Comparison of ENCODE assay signal across 8 cellular contexts in genomic region chr16:15644306-15644961, GRCh38. TPM values are rescaled to one million over a fixed set of nuclear protein-coding genes. Genes with fewer than 3 reads are reported as not detected.
DNase-seq lines count a peak whose midpoint lies in the region; ATAC-seq and TF ChIP-seq lines count a peak whose summit lies in the region.

No MANE protein-coding gene starts in this region.

- BruUV-seq in OCI-LY7 (replicated peaks; lab: Mats Ljungman, UMichigan), result no TSS peak

- peaks cover 4% of the 10 kb centered on the region for H3K36me3 Mint-ChIP-seq in stimulated activated naive CD8-positive, alpha-beta T cell treated with anti-CD3 and anti-CD28 coated beads, Interleukin-15, Interleukin-2, amounts not matched to agents 100 ng/mL and 50 ng/mL, for 24 hours (ENCODE audit: low read depth)
- no peaks in the 10 kb centered on the region for H3K36me3 Mint-ChIP-seq in endothelial cell (ENCODE audit: low read depth, unreplicated experiment)

- ATAC-seq in stimulated activated naive CD8-positive, alpha-beta T cell treated with anti-CD3 and anti-CD28 coated beads, Interleukin-15, Interleukin-2, amounts not matched to agents 100 U/mL and 50 U/mL, for 24 hours, result no peak
- ATAC-seq in aorta (ENCODE audit: low FRiP score), result no peak

- intact Hi-C loops in OCI-LY7 (cut with micrococcal nuclease; ENCODE audit: unreplicated experiment) (loop anchor here (10.0 kb wide), 1 partner anchor 460 kb away; no protein-coding TSS in a partner anchor), aorta (cut with DNase I) (loop anchor here in 1 of 2 donors (5.0 kb wide), 1 partner anchor 548 kb away; no protein-coding TSS in a partner anchor)

- H2AFZ ChIP-seq in OCI-LY7 (ENCODE audit: low read length), result peak overlapping the region; percentile 78; the same call in 1 of the 2 replicates

- DNase-seq in stimulated activated naive CD8-positive, alpha-beta T cell treated with anti-CD3 and anti-CD28 coated beads, Interleukin-15, Interleukin-2, amounts not matched to agents 100 U/mL and 50 U/mL, for 24 hours, result no peak
- peak; percentile 18 for DNase-seq in OCI-LY7 (ENCODE audit: low spot score)
- DNase-seq in fibroblast of gingiva (ENCODE audit: low read depth), result peak; percentile 7
- DNase-seq in aorta, result no peak
- no peak for DNase-seq in central memory CD4-positive, alpha-beta T cell
- DNase-seq in endothelial cell (ENCODE audit: low spot score), result no peak
- no peak for DNase-seq in activated gamma-delta T cell (lab: John Stamatoyannopoulos, UW)

- 66 to 69% methylated on average over 9 of the region's 9 CpGs for WGBS in aorta, 2 donors

- TF ChIP-seq CTCF in OCI-LY7 (conservative IDR thresholded peaks at IDR 0.05; ENCODE audit: low read length) (no peak), endothelial cell (IDR thresholded peaks at IDR 0.05; ENCODE audit: unreplicated experiment) (no peak)

- peaks cover 30% of the 10 kb centered on the region for H3K79me2 ChIP-seq in OCI-LY7 (ENCODE audit: insufficient read depth, low read depth, low read length)

- peak overlapping the region; percentile 86 for H3K4me2 ChIP-seq in OCI-LY7 (ENCODE audit: low read length)

- peak overlapping the region; percentile 97 for H3K27ac Mint-ChIP-seq in stimulated activated naive CD8-positive, alpha-beta T cell treated with anti-CD3 and anti-CD28 coated beads, Interleukin-15, Interleukin-2, amounts not matched to agents 100 ng/mL and 50 ng/mL, for 24 hours
- no peak overlapping the region for H3K27ac Mint-ChIP-seq in endothelial cell (ENCODE audit: unreplicated experiment)

- CTCF ChIA-PET in OCI-LY7 (lab: Charles Lee; ENCODE audit: unreplicated experiment), result no interaction called here

- H3K9me3 ChIP-seq in OCI-LY7 (ENCODE audit: low read length), result no peaks in the 10 kb centered on the region
- no peaks in the 10 kb centered on the region for H3K9me3 ChIP-seq in aorta (ENCODE audit: control insufficient read depth, low read length)

- H3K9me2 ChIP-seq in OCI-LY7 (ENCODE audit: insufficient read depth, low read length), result no peaks in the 10 kb centered on the region

- H3K27ac ChIP-seq in OCI-LY7 (ENCODE audit: low read depth, low read length, poor library complexity, severe bottlenecking) (peak overlapping the region; percentile 89), aorta (ENCODE audit: low read depth in 1 of 2, low read length in 2 of 2) (no peak overlapping the region)

- H3K9me3 Mint-ChIP-seq in stimulated activated naive CD8-positive, alpha-beta T cell treated with anti-CD3 and anti-CD28 coated beads, Interleukin-15, Interleukin-2, amounts not matched to agents 100 ng/mL and 50 ng/mL, for 24 hours, result no peaks in the 10 kb centered on the region
- no peaks in the 10 kb centered on the region for H3K9me3 Mint-ChIP-seq in endothelial cell (ENCODE audit: unreplicated experiment)

- peaks cover 55% of the 10 kb centered on the region for H3K4me1 Mint-ChIP-seq in stimulated activated naive CD8-positive, alpha-beta T cell treated with anti-CD3 and anti-CD28 coated beads, Interleukin-15, Interleukin-2, amounts not matched to agents 100 ng/mL and 50 ng/mL, for 24 hours (ENCODE audit: low read depth)
- H3K4me1 Mint-ChIP-seq in endothelial cell (ENCODE audit: unreplicated experiment), result peaks cover 10% of the 10 kb centered on the region

- POLR2A ChIA-PET in OCI-LY7 (lab: Charles Lee), result interaction anchor here (1.0 to 2.6 kb wide), 2 partner anchors 10 to 14 kb away, joined by 3 to 12 read pairs; no protein-coding TSS in a partner anchor

- H3K4me3 Mint-ChIP-seq in stimulated activated naive CD8-positive, alpha-beta T cell treated with anti-CD3 and anti-CD28 coated beads, Interleukin-15, Interleukin-2, amounts not matched to agents 100 ng/mL and 50 ng/mL, for 24 hours, result peak overlapping the region; percentile 92
- no peak overlapping the region for H3K4me3 Mint-ChIP-seq in endothelial cell (ENCODE audit: unreplicated experiment)

- H3K27me3 ChIP-seq in aorta (ENCODE audit: control insufficient read depth in 1 of 2, insufficient read depth in 2 of 2, low read length in 1 of 2), result no peaks in the 10 kb centered on the region

- H3K4me1 ChIP-seq in OCI-LY7 (ENCODE audit: insufficient read depth, low read length, poor library complexity, severe bottlenecking) (peaks cover 61% of the 10 kb centered on the region), aorta (ENCODE audit: control insufficient read depth in 1 of 2, insufficient read depth in 2 of 2, low read length in 2 of 2) (peaks cover 0 to 2% of the 10 kb centered on the region in 2 donors)

- H3K4me3 ChIP-seq in OCI-LY7 (ENCODE audit: low read depth, low read length, poor library complexity, severe bottlenecking) (peak overlapping the region; percentile 89), aorta (ENCODE audit: low read length in 2 of 2) (peak overlapping the region in 1 of 2 donors; percentile 57)

- H3K27me3 Mint-ChIP-seq in stimulated activated naive CD8-positive, alpha-beta T cell treated with anti-CD3 and anti-CD28 coated beads, Interleukin-15, Interleukin-2, amounts not matched to agents 100 ng/mL and 50 ng/mL, for 24 hours, result no peaks in the 10 kb centered on the region
- H3K27me3 Mint-ChIP-seq in endothelial cell (ENCODE audit: unreplicated experiment), result peaks cover 1% of the 10 kb centered on the region

- no peaks in the 10 kb centered on the region for H4K20me1 ChIP-seq in OCI-LY7 (ENCODE audit: insufficient read depth, low read length)

- H3K36me3 ChIP-seq in OCI-LY7 (ENCODE audit: insufficient read depth, low read length) (no peaks in the 10 kb centered on the region), aorta (ENCODE audit: control insufficient read depth in 1 of 2, insufficient read depth in 2 of 2, low read length in 1 of 2) (no peaks in the 10 kb centered on the region)

RNA-seq across cellular contexts. Expression of gene MARF1, which starts 1.5 kb away (rescaled TPM):
- total RNA-seq in OCI-LY7 (2014; rRNA removed; shearing (Covaris generic)), result 18.6 and 20.6 TPM in 2 replicates
- total RNA-seq in OCI-LY7 (2022) (71.1 and 99.2 TPM in 2 replicates), aorta (10 to 100 TPM; 73.5 to 92.8 TPM), endothelial cell (ENCODE audit: unreplicated experiment) (55.2 TPM)
- 10 to 100 TPM; 28.8 to 34.2 TPM for polyA plus RNA-seq in aorta

RNA-seq across cellular contexts. Expression of gene NDE1, which starts 5.6 kb away (rescaled TPM):
- total RNA-seq in OCI-LY7 (2014; rRNA removed; shearing (Covaris generic)), result 76.8 and 88.9 TPM in 2 replicates
- total RNA-seq in OCI-LY7 (2022) (141 and 175 TPM in 2 replicates), aorta (10 to 100 TPM; 32.0 to 42.8 TPM), endothelial cell (ENCODE audit: unreplicated experiment) (24.1 TPM)
- 10 to 100 TPM; 14.8 to 15.7 TPM for polyA plus RNA-seq in aorta

Comparison
In these comparisons a context has a peak if more than half of its experiments do, and no peak if none do; other contexts are left out.
1. DNase-seq: peak in OCI-LY7 (single experiment) and fibroblast of gingiva (single experiment); none in stimulated activated naive CD8-positive, alpha-beta T cell treated with anti-CD3 and anti-CD28 coated beads, Interleukin-15, Interleukin-2, amounts not matched to agents 100 U/mL and 50 U/mL, for 24 hours (single experiment), aorta (0 of 2), central memory CD4-positive, alpha-beta T cell (single experiment), endothelial cell (single experiment) and activated gamma-delta T cell (single experiment).